In the genomic region with DNA sequence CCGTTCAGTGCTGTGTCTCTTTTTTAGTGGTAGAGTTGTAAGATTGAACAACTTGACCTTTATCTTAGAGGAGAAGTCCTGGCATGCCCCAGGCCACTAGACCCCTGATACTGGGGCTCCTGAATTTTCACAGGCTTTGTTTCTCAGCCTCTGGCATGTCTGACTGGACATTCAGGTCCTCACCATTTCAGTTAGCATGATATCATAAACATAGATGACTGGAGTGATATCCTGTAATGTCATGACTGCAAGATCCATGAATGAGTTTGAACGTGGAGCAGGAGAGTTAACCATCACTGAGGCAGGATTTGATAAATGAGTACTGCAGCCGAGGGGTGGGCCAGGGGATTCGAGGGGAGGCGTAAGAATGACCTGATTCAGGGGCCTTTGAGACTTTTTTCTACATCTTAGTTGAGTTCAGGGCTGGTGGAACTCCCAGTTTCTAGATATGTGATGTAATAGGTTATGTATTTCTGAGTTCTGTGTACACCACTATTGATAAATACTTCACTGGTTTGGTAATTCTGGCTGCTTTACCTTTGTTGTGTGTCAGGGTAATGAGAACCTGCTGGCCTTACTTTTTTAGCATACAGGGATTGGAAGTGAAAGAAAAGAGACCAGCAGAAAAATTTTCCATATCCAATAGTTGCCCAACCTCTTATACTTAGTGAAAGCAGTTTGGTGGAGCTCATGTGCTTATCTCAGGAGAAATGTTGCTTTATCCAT, we compare ENCODE assay signal across 13 cellular contexts.
"Had no signal": no experiment of that assay in that cellular context is flagged by ENCODE, and none has a peak within 500 bp of the region (broad histone marks: within the 10 kb centered on the region; RNA-seq: fewer than 3 reads in every experiment).

No MANE protein-coding gene starts in this region.

- H3K4me3 Mint-ChIP-seq: activated B cell treated with CpG ODN at 0.5 μM for 24 hours; activated CD8-positive, alpha-beta T cell treated with anti-CD3 and anti-CD28 coated beads for 36 hours; endodermal cell; mesothelial cell of epicardium had no signal

- ATAC-seq: activated CD8-positive, alpha-beta T cell treated with anti-CD3 and anti-CD28 coated beads for 36 hours had no signal

- H3K4me1 Mint-ChIP-seq: activated B cell treated with CpG ODN at 0.5 μM for 24 hours, mesothelial cell of epicardium had no signal

- H3K9me3 Mint-ChIP-seq: activated B cell treated with CpG ODN at 0.5 μM for 24 hours; activated CD8-positive, alpha-beta T cell treated with anti-CD3 and anti-CD28 coated beads for 36 hours; endodermal cell; mesothelial cell of epicardium had no signal

- DNase-seq: activated B cell treated with CpG ODN at 0.5 μM for 24 hours; activated CD4-positive, alpha-beta T cell treated with anti-CD3 and anti-CD28 coated beads for 48 hours; activated CD8-positive, alpha-beta T cell treated with anti-CD3 and anti-CD28 coated beads for 36 hours; activated gamma-delta T cell; activated T-cell treated with anti-CD3 and anti-CD28 coated beads, Interleukin-2, amount 50 U/mL, for 48 hours; aorta; endodermal cell; kidney glomerular epithelial cell; retina; stimulated activated CD4-positive, alpha-beta T cell treated with anti-CD3 and anti-CD28 coated beads, Interleukin-4, amount 100 ng/mL, for 1 hour; stimulated activated naive CD4-positive, alpha-beta T cell treated with Interleukin-2 at 50 U/mL for 16 hours; T-helper 2 cell had no signal

- H3K27ac Mint-ChIP-seq: activated B cell treated with CpG ODN at 0.5 μM for 24 hours; activated CD8-positive, alpha-beta T cell treated with anti-CD3 and anti-CD28 coated beads for 36 hours; endodermal cell; mesothelial cell of epicardium had no signal

- H3K27me3 Mint-ChIP-seq: activated B cell treated with CpG ODN at 0.5 μM for 24 hours; activated CD8-positive, alpha-beta T cell treated with anti-CD3 and anti-CD28 coated beads for 36 hours had no signal
